ENCODE assay signal across 22 cellular contexts in genomic region chr7:24521917-24522583, GRCh38.
"Had no signal": no experiment of that assay in that cellular context is flagged by ENCODE, and none has a peak within 500 bp of the region (broad histone marks: within the 10 kb centered on the region; RNA-seq: fewer than 3 reads in every experiment).

No MANE protein-coding gene starts in this region.

- H3K4me3 Mint-ChIP-seq: dendritic cell treated with granulocyte-macrophage colony-stimulating factor and Interleukin-4, amounts not matched to agents 40 ng/mL and 50 ng/mL, for 4 days; memory B cell; natural killer cell treated with Interleukin-12 subunit alpha and Interleukin-12 subunit beta and Interleukin-15 and Interleukin-18, amount 100 ng/mL, for 72 hours; stimulated activated memory B cell treated with anti-CD40 and anti-IgM and Interleukin-4, amounts not matched to agents 10 μg/mL and 1 μg/mL and 100 μg/mL, for 72 hours; stimulated activated naive CD8-positive, alpha-beta T cell treated with anti-CD3 and anti-CD28 coated beads, Interleukin-15, Interleukin-2, amounts not matched to agents 100 ng/mL and 50 ng/mL, for 24 hours had no signal

- H3K9me3 ChIP-seq: left lung, lower lobe of right lung, psoas muscle, right lobe of liver, tibial nerve, upper lobe of right lung, vagina had no signal

- H3K4me1 Mint-ChIP-seq: memory B cell; stimulated activated memory B cell treated with anti-CD40 and anti-IgM and Interleukin-4, amounts not matched to agents 10 μg/mL and 1 μg/mL and 100 μg/mL, for 72 hours had no signal

- H3K9me3 Mint-ChIP-seq: memory B cell; natural killer cell treated with Interleukin-12 subunit alpha and Interleukin-12 subunit beta and Interleukin-15 and Interleukin-18, amount 100 ng/mL, for 72 hours; stimulated activated memory B cell treated with anti-CD40 and anti-IgM and Interleukin-4, amounts not matched to agents 10 μg/mL and 1 μg/mL and 100 μg/mL, for 72 hours; stimulated activated naive CD8-positive, alpha-beta T cell treated with anti-CD3 and anti-CD28 coated beads, Interleukin-15, Interleukin-2, amounts not matched to agents 100 ng/mL and 50 ng/mL, for 24 hours had no signal

- H3K27ac ChIP-seq: hepatocyte, left lung, lower lobe of right lung, parathyroid adenoma, psoas muscle, right lobe of liver, tibial nerve, upper lobe of right lung, vagina had no signal

- H3K4me2 ChIP-seq: hepatocyte had no signal

- H3K4me3 ChIP-seq: hepatocyte, left lung, lower lobe of right lung, psoas muscle, right lobe of liver, tibial nerve, upper lobe of right lung, vagina had no signal

- H3K9ac ChIP-seq: parathyroid adenoma had no signal

- H3K36me3 Mint-ChIP-seq: memory B cell; natural killer cell treated with Interleukin-12 subunit alpha and Interleukin-12 subunit beta and Interleukin-15 and Interleukin-18, amount 100 ng/mL, for 72 hours; stimulated activated memory B cell treated with anti-CD40 and anti-IgM and Interleukin-4, amounts not matched to agents 10 μg/mL and 1 μg/mL and 100 μg/mL, for 72 hours had no signal

- H3K27me3 ChIP-seq: hepatocyte, left lung, right lobe of liver, tibial nerve, upper lobe of right lung, vagina had no signal

- H3K27me3 Mint-ChIP-seq: dendritic cell treated with granulocyte-macrophage colony-stimulating factor and Interleukin-4, amounts not matched to agents 40 ng/mL and 50 ng/mL, for 4 days had no signal

- H3K36me3 ChIP-seq: left lung, lower lobe of right lung, right lobe of liver, tibial nerve, upper lobe of right lung, vagina had no signal

- ATAC-seq: left lung; lower lobe of right lung; natural killer cell treated with Interleukin-12 subunit alpha and Interleukin-12 subunit beta and Interleukin-15 and Interleukin-18, amount 100 ng/mL, for 72 hours; psoas muscle; right lobe of liver; stimulated activated memory B cell treated with anti-CD40 and anti-IgM and Interleukin-4, amounts not matched to agents 10 μg/mL and 1 μg/mL and 100 μg/mL, for 72 hours; upper lobe of right lung had no signal

- H3K27ac Mint-ChIP-seq: dendritic cell treated with granulocyte-macrophage colony-stimulating factor and Interleukin-4, amounts not matched to agents 40 ng/mL and 50 ng/mL, for 4 days; memory B cell; natural killer cell treated with Interleukin-12 subunit alpha and Interleukin-12 subunit beta and Interleukin-15 and Interleukin-18, amount 100 ng/mL, for 72 hours; stimulated activated memory B cell treated with anti-CD40 and anti-IgM and Interleukin-4, amounts not matched to agents 10 μg/mL and 1 μg/mL and 100 μg/mL, for 72 hours; stimulated activated naive CD8-positive, alpha-beta T cell treated with anti-CD3 and anti-CD28 coated beads, Interleukin-15, Interleukin-2, amounts not matched to agents 100 ng/mL and 50 ng/mL, for 24 hours had no signal

- H3K4me1 ChIP-seq: left lung, lower lobe of right lung, parathyroid adenoma, right lobe of liver, tibial nerve, upper lobe of right lung, vagina had no signal

- H2AFZ ChIP-seq: hepatocyte, parathyroid adenoma had no signal

- DNase-seq: foreskin melanocyte; head of caudate nucleus; islet precursor cell; left lung; lower lobe of right lung; midbrain; psoas muscle; retina; right lobe of liver; stimulated activated CD4-positive, alpha-beta T cell treated with anti-CD3 and anti-CD28 coated beads, Interleukin-15, amount 100 ng/mL, for 24 hours; stimulated activated CD4-positive, alpha-beta T cell treated with anti-CD3 and anti-CD28 coated beads, Interleukin-1b, Interleukin-23, amount 100 ng/mL, for 48 hours; stimulated activated CD4-positive, alpha-beta T cell treated with anti-CD3 and anti-CD28 coated beads, Interleukin-4, amount 100 ng/mL, for 24 hours; upper lobe of right lung had no signal
